ENCODE assay signal across 14 cellular contexts in the genomic region with DNA sequence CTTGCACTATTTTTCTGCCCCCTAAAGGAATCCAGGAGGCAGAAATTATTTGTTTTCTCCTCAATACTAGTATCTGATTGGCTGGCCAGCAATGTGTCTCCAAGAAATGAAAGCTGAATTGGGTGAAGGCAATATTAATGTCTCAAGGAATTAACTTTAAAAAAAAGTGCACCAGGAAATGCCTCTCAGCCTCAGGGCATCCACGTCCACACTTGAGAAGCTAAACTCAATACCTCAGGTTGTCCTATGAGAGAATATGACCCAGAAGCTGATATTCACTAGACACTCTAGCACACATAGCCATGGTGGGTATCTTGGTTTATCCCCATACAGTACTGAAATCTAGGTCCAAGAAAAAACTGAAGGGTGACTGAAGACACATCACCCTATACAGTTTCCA. TPM values are rescaled to one million over a fixed set of nuclear protein-coding genes. Genes with fewer than 3 reads are reported as not detected.
DNase-seq lines count a peak whose midpoint lies in the region; ATAC-seq, FAIRE-seq and TF ChIP-seq lines count a peak whose summit lies in the region.
"Had no signal": no experiment of that assay in that cellular context is flagged by ENCODE, and none has a peak within 500 bp of the region (broad histone marks: within the 10 kb centered on the region; RNA-seq: fewer than 3 reads in every experiment).

No MANE protein-coding gene starts in this region.

- H3K4me1 Mint-ChIP-seq in astrocyte (ENCODE audit: low read depth, unreplicated experiment) (peaks cover 17% of the 10 kb centered on the region), CD14-positive monocyte (peaks cover 10% of the 10 kb centered on the region)

- H4K20me1 ChIP-seq in BLaER1 (peaks cover 13% of the 10 kb centered on the region; the same call in 1 of the 2 replicates), astrocyte (ENCODE audit: insufficient read depth, low read length) (peaks cover 17% of the 10 kb centered on the region)

- BruUV-seq in A673 (replicated peaks; lab: Mats Ljungman, UMichigan), result no TSS peak

- H3K4me2 ChIP-seq in BLaER1 (no peak overlapping the region), astrocyte (ENCODE audit: low read length) (peak overlapping the region; percentile 4)

- no peak overlapping the region for H2AFZ ChIP-seq in astrocyte (ENCODE audit: low read depth, low read length)
- H2AFZ ChIP-seq: parathyroid adenoma had no signal

- H3K4me3 ChIP-seq in BLaER1 (peak overlapping the region; percentile 88; the same call in 1 of the 2 replicates), HUES48 (ENCODE audit: low read depth, low read length) (peak overlapping the region; percentile 14; the same call in 1 of the 2 replicates), astrocyte (ENCODE audit: insufficient read depth, low read depth, low read length) (no peak overlapping the region), mesodermal cell (ENCODE audit: extremely low read depth, insufficient read depth, low read length, poor library complexity, severe bottlenecking) (no peak overlapping the region), A673 (ENCODE audit: low read depth, low read length, poor library complexity, severe bottlenecking) (no peak overlapping the region)
- H3K4me3 ChIP-seq: MG63 had no signal

- DNase-seq in astrocyte (ENCODE audit: low read depth), result no peak
- no peak for DNase-seq in activated effector memory CD4-positive, alpha-beta T cell treated with Interleukin-2 at 50 U/mL for 16 hours
- DNase-seq in A673 (ENCODE audit: low spot score), result no peak
- no peak for DNase-seq in CD14-positive monocyte (ENCODE audit: low spot score)
- DNase-seq: COR-L47, MG63, upper lobe of right lung had no signal

- TF ChIP-seq CTCF in astrocyte (IDR thresholded peaks at IDR 0.05; ENCODE audit: insufficient read depth, low read depth, low read length) (no peak), A673 (conservative IDR thresholded peaks at IDR 0.05; ENCODE audit: low read depth, low read length) (no peak), CD14-positive monocyte (IDR thresholded peaks at IDR 0.05) (no peak)

- H3K27ac ChIP-seq in BLaER1, result no peak overlapping the region
- H3K27ac ChIP-seq in HUES48 (ENCODE audit: low read depth, low read length), result no peak overlapping the region
- H3K27ac ChIP-seq in astrocyte (ENCODE audit: low read depth, low read length), result no peak overlapping the region
- H3K27ac ChIP-seq in mesodermal cell (ENCODE audit: low read depth, low read length, severe bottlenecking), result peak overlapping the region; percentile 36
- H3K27ac ChIP-seq in A673 (ENCODE audit: low read depth, low read length, poor library complexity, severe bottlenecking), result no peak overlapping the region
- H3K27ac ChIP-seq: upper lobe of right lung had no signal

- no peak for ATAC-seq in HG02981 (IDR thresholded peaks at IDR 0.05; ENCODE audit: unreplicated experiment)
- ATAC-seq: esophagus mucosa, upper lobe of right lung had no signal

- H3K9ac ChIP-seq in BLaER1 (no peak overlapping the region), HUES48 (ENCODE audit: low read depth, low read length) (no peak overlapping the region), astrocyte (ENCODE audit: low read length) (no peak overlapping the region)
- H3K9ac ChIP-seq: parathyroid adenoma had no signal

- H3K27me3 Mint-ChIP-seq in astrocyte (ENCODE audit: low read depth, unreplicated experiment), result no peaks in the 10 kb centered on the region
- no peaks in the 10 kb centered on the region for H3K27me3 Mint-ChIP-seq in CD14-positive monocyte (ENCODE audit: low read depth in 3 of 3)

- H3K36me3 ChIP-seq in BLaER1 (peaks cover 60% of the 10 kb centered on the region), HUES48 (ENCODE audit: control insufficient read depth, insufficient read depth, low read length) (peaks cover 15% of the 10 kb centered on the region; the same call in 1 of the 2 replicates), astrocyte (ENCODE audit: insufficient read depth, low read length) (no peaks in the 10 kb centered on the region), mesodermal cell (ENCODE audit: control insufficient read depth, insufficient read depth, low read length) (peaks cover 60% of the 10 kb centered on the region), A673 (ENCODE audit: insufficient read depth, low read length, poor library complexity, severe bottlenecking) (no peaks in the 10 kb centered on the region)

- peaks cover 13% of the 10 kb centered on the region for H3K36me3 Mint-ChIP-seq in astrocyte (ENCODE audit: low read depth, unreplicated experiment)
- H3K36me3 Mint-ChIP-seq in CD14-positive monocyte, result peaks cover 32 to 50% of the 10 kb centered on the region in 2 donors

- H3K79me2 ChIP-seq in astrocyte (ENCODE audit: insufficient read depth, low read length), result peaks cover 70% of the 10 kb centered on the region

- peaks cover 6% of the 10 kb centered on the region for H3K9me3 Mint-ChIP-seq in astrocyte (ENCODE audit: unreplicated experiment)
- peaks cover 32 to 64% (median 60%) of the 10 kb centered on the region in 7 donors for H3K9me3 Mint-ChIP-seq in CD14-positive monocyte

- peaks cover 15% of the 10 kb centered on the region for H3K4me1 ChIP-seq in BLaER1
- H3K4me1 ChIP-seq in HUES48 (ENCODE audit: control insufficient read depth, insufficient read depth, low read length), result peaks cover 6% of the 10 kb centered on the region; the same call in 1 of the 2 replicates
- H3K4me1 ChIP-seq in astrocyte (ENCODE audit: insufficient read depth, low read length), result no peaks in the 10 kb centered on the region
- no peaks in the 10 kb centered on the region for H3K4me1 ChIP-seq in mesodermal cell (ENCODE audit: control insufficient read depth, insufficient read depth, low read length, poor library complexity, severe bottlenecking)
- H3K4me1 ChIP-seq in A673 (ENCODE audit: insufficient read depth, low read length, poor library complexity, severe bottlenecking), result no peaks in the 10 kb centered on the region

- H3K27ac Mint-ChIP-seq in astrocyte (ENCODE audit: unreplicated experiment) (peak overlapping the region; percentile 100), CD14-positive monocyte (no peak overlapping the region)

- H3K4me3 Mint-ChIP-seq in astrocyte (ENCODE audit: unreplicated experiment) (peak overlapping the region; percentile 98), CD14-positive monocyte (no peak overlapping the region)

- CTCF ChIA-PET in A673 (lab: Charles Lee), result no interaction called here

- no peaks in the 10 kb centered on the region for H3K27me3 ChIP-seq in BLaER1
- H3K27me3 ChIP-seq in HUES48 (ENCODE audit: control insufficient read depth, insufficient read depth, low read length), result no peaks in the 10 kb centered on the region
- H3K27me3 ChIP-seq in astrocyte (ENCODE audit: insufficient read depth, low read length), result no peaks in the 10 kb centered on the region
- no peaks in the 10 kb centered on the region for H3K27me3 ChIP-seq in A673 (replicated peaks; ENCODE audit: insufficient read depth, low read depth, low read length, poor library complexity)
- H3K27me3 ChIP-seq: MG63, upper lobe of right lung had no signal

- 100% methylated on average over 1 of the region's 1 CpG for WGBS in mesodermal cell (ENCODE audit: insufficient coverage in 2 of 2), 2 experiments

- no peak for FAIRE-seq in astrocyte (lab: Jason Lieb, UNC)
- FAIRE-seq: RCC 7860 had no signal

- intact Hi-C loops in A673 (cut with micrococcal nuclease; ENCODE audit: unreplicated experiment), result no loop called here
- intact Hi-C loops in CD14-positive monocyte (cut with micrococcal nuclease), result loop anchor here in 1 of 2 donors (10.0 kb wide), 1 partner anchor 138 kb away; the partner anchor contains the start of gene ZNF724

- H3K9me3 ChIP-seq in BLaER1, result peaks cover 62% of the 10 kb centered on the region
- H3K9me3 ChIP-seq in HUES48 (ENCODE audit: control insufficient read depth, insufficient read depth, low read length), result no peaks in the 10 kb centered on the region
- H3K9me3 ChIP-seq in astrocyte (ENCODE audit: insufficient read depth, low read depth, low read length), result no peaks in the 10 kb centered on the region
- H3K9me3 ChIP-seq in mesodermal cell (ENCODE audit: control insufficient read depth, low read length), result peaks cover 6% of the 10 kb centered on the region
- H3K9me3 ChIP-seq in A673 (ENCODE audit: low read depth, low read length, poor library complexity, severe bottlenecking), result peaks cover 27% of the 10 kb centered on the region
- H3K9me3 ChIP-seq: upper lobe of right lung had no signal

- POLR2A ChIA-PET in A673 (lab: Charles Lee; ENCODE audit: low non-redundant PET), result no interaction called here

RNA-seq across cellular contexts. Expression of gene ZNF91, which starts 2.1 kb away (rescaled TPM):
- total RNA-seq in astrocyte (44.8 and 52.4 TPM in 2 replicates), A673 (2021) (7.0 and 8.9 TPM in 2 replicates)
- polyA plus RNA-seq in mesodermal cell (2013, experiment 1 of 2), result 24.5 TPM
- polyA plus RNA-seq in mesodermal cell (2013, experiment 2 of 2), result 28.6 TPM
- 1 to 10 TPM; 3.5 to 5.5 TPM for polyA plus RNA-seq in CD14-positive monocyte

Comparison
In these comparisons a context has a peak if more than half of its experiments do, and no peak if none do; other contexts are left out.
1. H3K4me3 ChIP-seq: peak in BLaER1 (single experiment) and HUES48 (single experiment); none in astrocyte (single experiment), mesodermal cell (single experiment) and A673 (single experiment).